ENCODE assay signal across 27 cellular contexts in the genomic region with DNA sequence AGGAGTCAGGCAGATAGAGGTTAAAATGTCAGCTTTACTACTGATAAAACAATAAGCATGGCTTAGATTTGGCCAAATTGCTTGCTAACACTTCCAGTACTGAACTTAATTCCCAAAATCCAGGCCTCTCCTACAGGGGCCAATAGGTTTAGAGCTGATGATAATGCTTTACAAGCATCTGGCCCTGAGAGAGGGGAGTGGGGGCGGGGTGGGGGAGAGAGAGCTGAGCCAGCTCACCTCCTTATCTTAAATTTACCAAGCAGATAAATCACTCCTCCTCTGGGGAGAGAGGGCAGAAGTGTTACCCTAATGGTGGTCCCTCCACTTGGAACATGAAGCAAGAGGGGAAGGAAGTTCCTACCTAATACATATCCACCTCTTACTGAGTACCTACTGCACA.
"Had no signal": no experiment of that assay in that cellular context is flagged by ENCODE, and none has a peak within 500 bp of the region (broad histone marks: within the 10 kb centered on the region; RNA-seq: fewer than 3 reads in every experiment).

No MANE protein-coding gene starts in this region.

- ATAC-seq: activated CD4-positive, CD25-positive, alpha-beta regulatory T cell treated with anti-CD3 and anti-CD28 coated beads, Interleukin-2, amount 50 U/mL, for 24 hours; activated CD8-positive, alpha-beta T cell treated with anti-CD3 and anti-CD28 coated beads for 36 hours; activated T-cell treated with anti-CD3 and anti-CD28 coated beads, Interleukin-2, amount 50 U/mL, for 4 hours; activated T-helper 17 cell treated with anti-CD3 and anti-CD28 coated beads, Interleukin-2, amount 50 U/mL, for 72 hours; gastroesophageal sphincter; T-helper 17 cell had no signal

- H3K9me3 ChIP-seq: esophagus squamous epithelium had no signal

- H3K27ac ChIP-seq: brain microvascular endothelial cell, coronary artery, dorsolateral prefrontal cortex, esophagus squamous epithelium, gastroesophageal sphincter, WERI-Rb-1 had no signal

- H3K4me1 ChIP-seq: esophagus squamous epithelium, gastroesophageal sphincter had no signal

- H3K27me3 ChIP-seq: brain microvascular endothelial cell, gastroesophageal sphincter had no signal

- DNase-seq: activated B cell treated with CpG ODN at 0.5 μM for 24 hours; activated CD4-positive, alpha-beta T cell treated with anti-CD3 and anti-CD28 coated beads for 48 hours; activated CD4-positive, alpha-beta T cell treated with anti-CD3 and anti-CD28 coated beads, Interleukin-2, amount 50 U/mL, for 1 hour; activated CD4-positive, alpha-beta T cell treated with anti-CD3 and anti-CD28 coated beads, Interleukin-2, amount 50 U/mL, for 48 hours; activated CD8-positive, alpha-beta memory T cell treated with anti-CD3 and anti-CD28 coated beads for 24 hours; activated CD8-positive, alpha-beta T cell treated with anti-CD3 and anti-CD28 coated beads for 36 hours; activated effector memory CD4-positive, alpha-beta T cell treated with Interleukin-2 at 50 U/mL for 16 hours; activated gamma-delta T cell treated with Interleukin-2 at 50 U/mL for 16 hours; activated naive CD4-positive, alpha-beta T cell treated with anti-CD3 and anti-CD28 coated beads, Interleukin-2, amount 50 U/mL, for 16 hours; activated naive CD4-positive, alpha-beta T cell treated with Interleukin-2 at 50 U/mL for 16 hours; activated T-cell treated with anti-CD3 and anti-CD28 coated beads, Interleukin-2, amount 50 U/mL, for 4 hours; amniotic stem cell; anterior cingulate cortex; brain microvascular endothelial cell; dorsolateral prefrontal cortex; effector memory CD4-positive, alpha-beta T cell; erythroblast; esophagus squamous epithelium; foreskin melanocyte; T-helper 1 cell; T-helper 17 cell; T1000; WERI-Rb-1 had no signal

- H3K4me3 ChIP-seq: coronary artery, dorsolateral prefrontal cortex, esophagus squamous epithelium, gastroesophageal sphincter had no signal

- H3K36me3 ChIP-seq: brain microvascular endothelial cell, esophagus squamous epithelium, gastroesophageal sphincter, WERI-Rb-1 had no signal
